Comparison of ENCODE assay signal across 22 cellular contexts in the genomic region with DNA sequence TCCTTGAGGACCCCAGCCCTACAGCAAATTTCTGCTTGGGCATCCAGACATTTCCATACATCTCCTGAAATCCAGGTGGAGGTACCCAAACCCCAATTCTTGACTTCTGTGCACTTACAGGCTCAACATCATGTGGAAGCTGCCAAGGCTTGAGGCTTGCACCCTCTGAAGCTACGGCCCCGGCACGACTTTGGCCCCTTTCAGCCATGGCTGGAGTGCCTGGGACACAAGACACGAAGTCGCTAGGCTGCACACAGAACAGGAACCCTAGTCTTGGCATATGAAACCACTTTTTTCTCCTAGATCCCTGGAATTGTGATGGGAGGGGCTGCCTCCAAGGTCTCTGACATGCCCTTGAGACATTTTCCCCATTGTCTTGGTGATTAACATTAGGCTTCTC.
"Had no signal": no experiment of that assay in that cellular context is flagged by ENCODE, and none has a peak within 500 bp of the region (broad histone marks: within the 10 kb centered on the region; RNA-seq: fewer than 3 reads in every experiment).

No MANE protein-coding gene starts in this region.

- H3K27ac ChIP-seq: colonic mucosa, coronary artery, dorsolateral prefrontal cortex, epithelial cell of prostate, esophagus muscularis mucosa, esophagus squamous epithelium, foreskin keratinocyte, gastrocnemius medialis, gastroesophageal sphincter, heart left ventricle, heart right ventricle had no signal

- H3K9me3 ChIP-seq: colonic mucosa, esophagus muscularis mucosa, esophagus squamous epithelium, gastrocnemius medialis, gastroesophageal sphincter, heart left ventricle had no signal

- H3K36me3 ChIP-seq: colonic mucosa, esophagus muscularis mucosa, esophagus squamous epithelium, gastrocnemius medialis, gastroesophageal sphincter, heart left ventricle, heart right ventricle had no signal

- DNase-seq: colonic mucosa; cortex of kidney; dermis blood vessel endothelial cell; dorsolateral prefrontal cortex; effector CD4-positive, alpha-beta T cell; effector CD8-positive, alpha-beta T cell; effector memory CD4-positive, alpha-beta T cell; effector memory CD8-positive, alpha-beta T cell; endodermal cell; esophagus squamous epithelium; foreskin fibroblast; foreskin keratinocyte; foreskin melanocyte; gastrocnemius medialis; glutamatergic neuron; head of caudate nucleus; heart left ventricle; heart right ventricle had no signal

- H3K27me3 ChIP-seq: colonic mucosa, dorsolateral prefrontal cortex, esophagus muscularis mucosa, esophagus squamous epithelium, foreskin keratinocyte, gastrocnemius medialis, gastroesophageal sphincter, heart left ventricle, heart right ventricle had no signal

- H3K4me1 ChIP-seq: colonic mucosa, esophagus muscularis mucosa, esophagus squamous epithelium, foreskin keratinocyte, gastrocnemius medialis, gastroesophageal sphincter, heart left ventricle, heart right ventricle had no signal

- H3K4me3 ChIP-seq: colonic mucosa, coronary artery, dorsolateral prefrontal cortex, esophagus muscularis mucosa, esophagus squamous epithelium, gastrocnemius medialis, gastroesophageal sphincter, heart left ventricle, heart right ventricle had no signal
